Comparison of ENCODE assay signal across 19 cellular contexts in genomic region chr10:1169981-1170866, GRCh38.
"Had no signal": no experiment of that assay in that cellular context is flagged by ENCODE, and none has a peak within 500 bp of the region (broad histone marks: within the 10 kb centered on the region; RNA-seq: fewer than 3 reads in every experiment).

No MANE protein-coding gene starts in this region.

- ATAC-seq: activated CD8-positive, alpha-beta memory T cell treated with anti-CD3 and anti-CD28 coated beads, Interleukin-2, amount 10 ng/mL, durations not matched to agents 7 days and 5 days; foreskin keratinocyte; stimulated activated naive B cell treated with anti-CD40 and anti-IgM and Interleukin-4, amounts not matched to agents 10 μg/mL and 1 μg/mL and 100 μg/mL, for 72 hours; T-cell had no signal

- H3K36me3 Mint-ChIP-seq: activated CD8-positive, alpha-beta memory T cell treated with anti-CD3 and anti-CD28 coated beads, Interleukin-2, amount 10 ng/mL, durations not matched to agents 7 days and 5 days; activated naive CD8-positive, alpha-beta T cell treated with anti-CD3 and anti-CD28 coated beads for 36 hours; stimulated activated naive B cell treated with anti-CD40 and anti-IgM and Interleukin-4, amounts not matched to agents 10 μg/mL and 1 μg/mL and 100 μg/mL, for 72 hours; T-cell had no signal

- H3K4me3 Mint-ChIP-seq: activated B cell treated with CpG ODN at 0.5 μM for 24 hours; activated CD4-positive, alpha-beta memory T cell treated with anti-CD3 and anti-CD28 coated beads, Interleukin-2, amount 10 ng/mL, durations not matched to agents 7 days and 5 days; activated CD8-positive, alpha-beta memory T cell treated with anti-CD3 and anti-CD28 coated beads, Interleukin-2, amount 10 ng/mL, durations not matched to agents 7 days and 5 days; activated naive CD8-positive, alpha-beta T cell treated with anti-CD3 and anti-CD28 coated beads for 36 hours; neural crest cell; stimulated activated naive B cell treated with anti-CD40 and anti-IgM and Interleukin-4, amounts not matched to agents 10 μg/mL and 1 μg/mL and 100 μg/mL, for 72 hours; T-cell had no signal

- H3K9me3 Mint-ChIP-seq: activated B cell treated with CpG ODN at 0.5 μM for 24 hours; activated CD4-positive, alpha-beta memory T cell treated with anti-CD3 and anti-CD28 coated beads, Interleukin-2, amount 10 ng/mL, durations not matched to agents 7 days and 5 days; activated naive CD8-positive, alpha-beta T cell treated with anti-CD3 and anti-CD28 coated beads for 36 hours; neural crest cell; stimulated activated naive B cell treated with anti-CD40 and anti-IgM and Interleukin-4, amounts not matched to agents 10 μg/mL and 1 μg/mL and 100 μg/mL, for 72 hours; T-cell had no signal

- H3K27me3 ChIP-seq: dorsolateral prefrontal cortex, foreskin keratinocyte, hepatocyte, ovary, upper lobe of left lung had no signal

- H3K9me3 ChIP-seq: ovary, thoracic aorta, upper lobe of left lung had no signal

- H3K27me3 Mint-ChIP-seq: activated B cell treated with CpG ODN at 0.5 μM for 24 hours; activated CD4-positive, alpha-beta memory T cell treated with anti-CD3 and anti-CD28 coated beads, Interleukin-2, amount 10 ng/mL, durations not matched to agents 7 days and 5 days; activated CD8-positive, alpha-beta memory T cell treated with anti-CD3 and anti-CD28 coated beads, Interleukin-2, amount 10 ng/mL, durations not matched to agents 7 days and 5 days; activated naive CD8-positive, alpha-beta T cell treated with anti-CD3 and anti-CD28 coated beads for 36 hours had no signal

- H3K27ac Mint-ChIP-seq: activated B cell treated with CpG ODN at 0.5 μM for 24 hours; activated CD4-positive, alpha-beta memory T cell treated with anti-CD3 and anti-CD28 coated beads, Interleukin-2, amount 10 ng/mL, durations not matched to agents 7 days and 5 days; activated CD8-positive, alpha-beta memory T cell treated with anti-CD3 and anti-CD28 coated beads, Interleukin-2, amount 10 ng/mL, durations not matched to agents 7 days and 5 days; activated naive CD8-positive, alpha-beta T cell treated with anti-CD3 and anti-CD28 coated beads for 36 hours; stimulated activated naive B cell treated with anti-CD40 and anti-IgM and Interleukin-4, amounts not matched to agents 10 μg/mL and 1 μg/mL and 100 μg/mL, for 72 hours; T-cell had no signal

- H3K36me3 ChIP-seq: ovary, thoracic aorta, upper lobe of left lung had no signal

- H2AFZ ChIP-seq: hepatocyte had no signal

- H3K4me2 ChIP-seq: hepatocyte had no signal

- H3K4me3 ChIP-seq: dorsolateral prefrontal cortex, hepatocyte, ovary, thoracic aorta, upper lobe of left lung had no signal

- H3K79me2 ChIP-seq: hepatocyte had no signal

- H3K27ac ChIP-seq: dorsolateral prefrontal cortex, epithelial cell of prostate, foreskin keratinocyte, hepatocyte, ovary, thoracic aorta, upper lobe of left lung had no signal

- DNase-seq: activated B cell treated with CpG ODN at 0.5 μM for 24 hours; activated CD4-positive, alpha-beta memory T cell treated with anti-CD3 and anti-CD28 coated beads, Interleukin-2, amount 10 ng/mL, durations not matched to agents 7 days and 5 days; activated CD4-positive, alpha-beta T cell treated with anti-CD3 and anti-CD28 coated beads for 48 hours; activated CD8-positive, alpha-beta memory T cell treated with anti-CD3 and anti-CD28 coated beads, Interleukin-2, amount 10 ng/mL, durations not matched to agents 7 days and 5 days; activated naive CD4-positive, alpha-beta T cell; activated naive CD8-positive, alpha-beta T cell treated with anti-CD3 and anti-CD28 coated beads for 36 hours; amniotic stem cell; caudate nucleus; foreskin keratinocyte; midbrain; stimulated activated naive B cell treated with anti-CD40 and anti-IgM and Interleukin-4, amounts not matched to agents 10 μg/mL and 1 μg/mL and 100 μg/mL, for 72 hours; T-cell had no signal

- H3K4me1 ChIP-seq: foreskin keratinocyte, upper lobe of left lung had no signal

- H3K4me1 Mint-ChIP-seq: activated B cell treated with CpG ODN at 0.5 μM for 24 hours; activated CD4-positive, alpha-beta memory T cell treated with anti-CD3 and anti-CD28 coated beads, Interleukin-2, amount 10 ng/mL, durations not matched to agents 7 days and 5 days; activated CD8-positive, alpha-beta memory T cell treated with anti-CD3 and anti-CD28 coated beads, Interleukin-2, amount 10 ng/mL, durations not matched to agents 7 days and 5 days; activated naive CD8-positive, alpha-beta T cell treated with anti-CD3 and anti-CD28 coated beads for 36 hours; neural crest cell; stimulated activated naive B cell treated with anti-CD40 and anti-IgM and Interleukin-4, amounts not matched to agents 10 μg/mL and 1 μg/mL and 100 μg/mL, for 72 hours; T-cell had no signal
